17 cellular contexts compared by ENCODE assay signal in genomic region chr5:100853582-100853981, GRCh38. TPM values are rescaled to one million over a fixed set of nuclear protein-coding genes. Genes with fewer than 3 reads are reported as not detected.
DNase-seq lines count a peak whose midpoint lies in the region; ATAC-seq and TF ChIP-seq lines count a peak whose summit lies in the region.
"Had no signal": no experiment of that assay in that cellular context is flagged by ENCODE, and none has a peak within 500 bp of the region (broad histone marks: within the 10 kb centered on the region; RNA-seq: fewer than 3 reads in every experiment).

No MANE protein-coding gene starts in this region.

- H3K4me3 ChIP-seq in BLaER1 treated with 17β-estradiol and CSF1 and Interleukin-3, amounts not matched to agents 10 nM and 100 nM: peak overlapping the region in 3 of 10 experiments; percentile 5 to 23 (median 11); a peak in 1 of 20 replicates
- no peak overlapping the region for H3K4me3 ChIP-seq in CD8-positive, alpha-beta T cell (ENCODE audit: low read depth, low read length)
- H3K4me3 ChIP-seq: MG63, SK-N-MC, testis had no signal

- H3K27ac Mint-ChIP-seq in CD8-positive, alpha-beta T cell: peak overlapping the region; percentile 62
- H3K27ac Mint-ChIP-seq in T-helper 17 cell: peak overlapping the region; percentile 89
- H3K27ac Mint-ChIP-seq in memory B cell: peak overlapping the region; percentile 91
- H3K27ac Mint-ChIP-seq: H9 had no signal

- intact Hi-C loops in CD8-positive, alpha-beta T cell (cut with DNase I, micrococcal nuclease): loop anchor here (2.0 to 5.0 kb wide), 2 partner anchors 15 to 49 kb away; partner anchors contain the start of gene ST8SIA4 (in 1 of the 2)

- H4K20me1 ChIP-seq in BLaER1 treated with 17β-estradiol and CSF1 and Interleukin-3, amounts not matched to agents 10 nM and 100 nM: peaks cover 0 to 13% (median 0%) of the 10 kb centered on the region in 11 experiments; a peak in 4 of 22 replicates

- H3K27ac ChIP-seq in BLaER1 treated with 17β-estradiol and CSF1 and Interleukin-3, amounts not matched to agents 10 nM and 100 nM: peak overlapping the region; percentile 40 to 89 (median 67)
- H3K27ac ChIP-seq in CD8-positive, alpha-beta T cell (ENCODE audit: low read depth, low read length): no peak overlapping the region
- H3K27ac ChIP-seq: foreskin keratinocyte, SK-N-MC had no signal

- DNase-seq in CD8-positive, alpha-beta T cell: no peak
- DNase-seq in T-helper 17 cell: no peak
- DNase-seq in memory B cell (ENCODE audit: low spot score in 2 of 2): no peak
- no peak for DNase-seq in omental fat pad (ENCODE audit: low spot score)
- no peak for DNase-seq in amniotic stem cell (lab: John Stamatoyannopoulos, UW)
- DNase-seq: foreskin keratinocyte, H9, MG63, NCI-H2081, NCI-H524 treated with DMSO at 0.1 percent for 48 hours, PC-3, retina, testis had no signal

- CTCF ChIA-PET in CD8-positive, alpha-beta T cell (lab: Charles Lee): no interaction called here

- H3K9me3 ChIP-seq in BLaER1 treated with 17β-estradiol and CSF1 and Interleukin-3, amounts not matched to agents 10 nM and 100 nM (replicated peaks in 1 of 11): peaks cover 0 to 7% (median 0%) of the 10 kb centered on the region in 11 experiments; a peak in 3 of 22 replicates
- H3K9me3 ChIP-seq in CD8-positive, alpha-beta T cell (ENCODE audit: low read length): no peaks in the 10 kb centered on the region
- H3K9me3 ChIP-seq in T-helper 17 cell (ENCODE audit: control insufficient read depth, low read length, poor library complexity, severe bottlenecking): no peaks in the 10 kb centered on the region
- H3K9me3 ChIP-seq: MG63, testis had no signal

- H3K27me3 Mint-ChIP-seq in CD8-positive, alpha-beta T cell (ENCODE audit: low read depth): no peaks in the 10 kb centered on the region
- H3K27me3 Mint-ChIP-seq in T-helper 17 cell (no peaks in the 10 kb centered on the region), memory B cell (no peaks in the 10 kb centered on the region)

- peaks cover 43% of the 10 kb centered on the region for H3K36me3 Mint-ChIP-seq in CD8-positive, alpha-beta T cell
- H3K36me3 Mint-ChIP-seq in T-helper 17 cell (ENCODE audit: low read depth) (peaks cover 4% of the 10 kb centered on the region), memory B cell (peaks cover 2% of the 10 kb centered on the region)

- H3K4me1 Mint-ChIP-seq in CD8-positive, alpha-beta T cell (ENCODE audit: low read depth): peaks cover 47% of the 10 kb centered on the region
- H3K4me1 Mint-ChIP-seq in T-helper 17 cell (peaks cover 31% of the 10 kb centered on the region), memory B cell (peaks cover 32% of the 10 kb centered on the region)
- H3K4me1 Mint-ChIP-seq: H9, neural crest cell had no signal

- H3K27me3 ChIP-seq in BLaER1 treated with 17β-estradiol and CSF1 and Interleukin-3, amounts not matched to agents 10 nM and 100 nM: no peaks in the 10 kb centered on the region
- H3K27me3 ChIP-seq in CD8-positive, alpha-beta T cell (ENCODE audit: insufficient read depth, low read length): no peaks in the 10 kb centered on the region
- H3K27me3 ChIP-seq: foreskin keratinocyte, MG63, testis had no signal

- TF ChIP-seq CTCF in CD8-positive, alpha-beta T cell (IDR thresholded peaks at IDR 0.05): no peak
- TF ChIP-seq CTCF in omental fat pad (IDR thresholded peaks at IDR 0.05): no peak

- H3K9me3 Mint-ChIP-seq in CD8-positive, alpha-beta T cell: no peaks in the 10 kb centered on the region
- H3K9me3 Mint-ChIP-seq in memory B cell: no peaks in the 10 kb centered on the region
- H3K9me3 Mint-ChIP-seq: H9, neural crest cell had no signal

- H3K36me3 ChIP-seq in BLaER1 treated with 17β-estradiol and CSF1 and Interleukin-3, amounts not matched to agents 10 nM and 100 nM: peaks cover 36 to 79% (median 49%) of the 10 kb centered on the region in 11 experiments
- no peaks in the 10 kb centered on the region for H3K36me3 ChIP-seq in CD8-positive, alpha-beta T cell (ENCODE audit: insufficient read depth, low read length)
- H3K36me3 ChIP-seq: MG63 had no signal

- no peak for ATAC-seq in CD8-positive, alpha-beta T cell
- ATAC-seq in T-helper 17 cell: peak; percentile 42
- no peak for ATAC-seq in memory B cell (ENCODE audit: low read depth)
- ATAC-seq in omental fat pad (ENCODE audit: low FRiP score): no peak
- no peak for ATAC-seq in GM18511 (IDR thresholded peaks at IDR 0.05; ENCODE audit: unreplicated experiment)
- ATAC-seq: foreskin keratinocyte, PC-3 had no signal

- H3K4me3 Mint-ChIP-seq in CD8-positive, alpha-beta T cell: no peak overlapping the region
- H3K4me3 Mint-ChIP-seq in T-helper 17 cell (peak overlapping the region; percentile 76), memory B cell (peak overlapping the region; percentile 63)
- H3K4me3 Mint-ChIP-seq: H9, neural crest cell had no signal

- peak overlapping the region in 7 of 11 experiments; percentile 13 to 71 (median 64); a peak in 11 of 22 replicates for H3K9ac ChIP-seq in BLaER1 treated with 17β-estradiol and CSF1 and Interleukin-3, amounts not matched to agents 10 nM and 100 nM

- H3K4me2 ChIP-seq in BLaER1 treated with 17β-estradiol and CSF1 and Interleukin-3, amounts not matched to agents 10 nM and 100 nM: peak overlapping the region; percentile 31 to 91 (median 63); a peak in 19 of 22 replicates

- peaks cover 40 to 76% (median 57%) of the 10 kb centered on the region in 10 experiments for H3K4me1 ChIP-seq in BLaER1 treated with 17β-estradiol and CSF1 and Interleukin-3, amounts not matched to agents 10 nM and 100 nM
- H3K4me1 ChIP-seq in CD8-positive, alpha-beta T cell (ENCODE audit: insufficient read depth, low read length): peaks cover 8% of the 10 kb centered on the region
- H3K4me1 ChIP-seq: testis had no signal

- POLR2A ChIA-PET in CD8-positive, alpha-beta T cell (lab: Charles Lee): no interaction called here

RNA-seq across cellular contexts. Expression of gene ST8SIA4, which starts 49.5 kb away (rescaled TPM):
- 10 to 100 TPM; 15.6 to 16.4 TPM for total RNA-seq in CD8-positive, alpha-beta T cell
- total RNA-seq in T-helper 17 cell (10 to 100 TPM; 27.5 to 29.0 TPM), omental fat pad (10 to 100 TPM in 2 of 4 donors, 1 to 10 TPM in 2; 4.2 to 23.5 (median 9.4) TPM)
- total RNA-seq: H9 had no signal
